ENCODE assay signal across 17 cellular contexts in the genomic region with DNA sequence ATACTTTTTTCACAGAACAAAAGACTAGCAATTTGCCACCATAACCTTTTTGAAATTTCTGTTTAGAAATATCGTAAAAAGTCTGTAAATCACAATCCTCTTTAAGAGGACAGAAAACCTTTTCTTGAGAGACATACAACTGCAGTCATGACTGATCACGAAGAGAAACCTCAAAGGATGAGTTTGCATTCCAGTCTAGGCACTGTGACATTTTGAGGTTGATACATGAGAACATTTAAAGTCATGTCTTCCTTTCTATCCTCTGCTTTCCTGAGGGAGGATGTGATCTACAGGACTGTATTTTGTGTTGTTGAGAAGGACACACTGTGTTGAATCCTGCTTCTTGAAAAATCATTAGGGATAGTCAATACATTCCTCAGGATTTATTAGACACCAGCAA.
"Had no signal": no experiment of that assay in that cellular context is flagged by ENCODE, and none has a peak within 500 bp of the region (broad histone marks: within the 10 kb centered on the region; RNA-seq: fewer than 3 reads in every experiment).

No MANE protein-coding gene starts in this region.

- H3K27ac ChIP-seq: hepatocyte, left lung, neutrophil, skin epidermis, suprapubic skin had no signal

- DNase-seq: activated naive CD4-positive, alpha-beta T cell treated with anti-CD3 and anti-CD28 coated beads for 36 hours; activated naive CD8-positive, alpha-beta T cell treated with anti-CD3 and anti-CD28 coated beads, Interleukin-2, amount 50 U/mL, for 24 hours; activated T-cell treated with anti-CD3 and anti-CD28 coated beads for 4 hours; erythroblast; kidney; left lung; natural killer cell; posterior cingulate gyrus; retina; stimulated activated CD4-positive, alpha-beta T cell treated with anti-CD3 and anti-CD28 coated beads, Interleukin-4, amount 100 ng/mL, for 4 hours; stimulated activated CD8-positive, alpha-beta memory T cell treated with anti-CD3 and anti-CD28 coated beads, Interleukin-4, amount 100 ng/mL, for 48 hours; stimulated activated naive CD8-positive, alpha-beta T cell treated with anti-CD3 and anti-CD28 coated beads, Interleukin-15, Interleukin-2, amounts not matched to agents 100 U/mL and 50 U/mL, for 24 hours had no signal

- ATAC-seq: activated CD4-positive, CD25-positive, alpha-beta regulatory T cell treated with anti-CD3 and anti-CD28 coated beads, Interleukin-2, amount 50 U/mL, for 24 hours; activated naive CD8-positive, alpha-beta T cell treated with anti-CD3 and anti-CD28 coated beads, Interleukin-2, amount 50 U/mL, for 24 hours; left lung; natural killer cell; stimulated activated naive CD8-positive, alpha-beta T cell treated with anti-CD3 and anti-CD28 coated beads, Interleukin-15, Interleukin-2, amounts not matched to agents 100 U/mL and 50 U/mL, for 24 hours had no signal

- H3K4me3 ChIP-seq: hepatocyte, left lung, skin epidermis, suprapubic skin had no signal

- H3K27me3 ChIP-seq: hepatocyte, left lung, neutrophil, suprapubic skin had no signal

- H3K36me3 ChIP-seq: left lung, neutrophil, suprapubic skin had no signal
